In the genomic region with DNA sequence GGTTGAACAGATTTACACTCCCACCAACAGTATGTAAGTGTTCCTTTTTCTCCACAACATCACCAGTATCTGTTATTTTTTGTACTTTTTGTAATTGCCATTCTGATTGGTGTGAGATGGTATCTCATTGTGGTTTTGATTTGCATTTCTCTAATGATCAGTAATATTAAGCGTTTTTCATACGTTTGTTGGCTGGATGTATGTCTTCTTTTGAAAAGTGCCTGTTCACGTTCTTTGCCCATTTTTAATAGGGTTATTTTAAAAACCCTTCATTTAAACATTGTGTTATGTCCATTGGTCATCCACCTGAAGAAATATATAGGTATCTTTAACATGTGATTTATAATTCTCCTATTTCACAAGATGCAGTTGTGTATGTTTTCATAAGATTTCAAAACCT, we compare ENCODE assay signal across 8 cellular contexts.
"Had no signal": no experiment of that assay in that cellular context is flagged by ENCODE, and none has a peak within 500 bp of the region (broad histone marks: within the 10 kb centered on the region; RNA-seq: fewer than 3 reads in every experiment).

No MANE protein-coding gene starts in this region.

- H3K36me3 ChIP-seq: HAP-1 had no signal

- DNase-seq: GM23248, GOT3, H7, H9, HCEC 1CT, HFFc6 had no signal

- H3K4me2 ChIP-seq: GM23338 had no signal

- H3K9me3 Mint-ChIP-seq: HFFc6 had no signal

- H3K4me3 Mint-ChIP-seq: GM23338, H9, HFFc6 had no signal

- H3K4me3 ChIP-seq: GM23248, GM23338, HAP-1 had no signal

- H3K4me1 Mint-ChIP-seq: GM23338, H9 had no signal

- H3K9ac ChIP-seq: GM23248 had no signal

- H3K9me3 ChIP-seq: HAP-1 had no signal

- H3K4me1 ChIP-seq: HAP-1 had no signal

- H3K27ac Mint-ChIP-seq: GM23338, H9, HFFc6 had no signal

- H2AFZ ChIP-seq: GM23248, GM23338 had no signal

- H3K27ac ChIP-seq: GM23248 had no signal
